ENCODE assay signal across 29 cellular contexts in genomic region chr1:95983831-95984230, GRCh38.
DNase-seq lines count a peak whose midpoint lies in the region; ATAC-seq and TF ChIP-seq lines count a peak whose summit lies in the region.
"Had no signal": no experiment of that assay in that cellular context is flagged by ENCODE, and none has a peak within 500 bp of the region (broad histone marks: within the 10 kb centered on the region; RNA-seq: fewer than 3 reads in every experiment).

No MANE protein-coding gene starts in this region.

- no peaks in the 10 kb centered on the region for H3K36me3 ChIP-seq in neural cell (ENCODE audit: insufficient read depth, low read length)
- H3K36me3 ChIP-seq: BE2C; BLaER1; BLaER1 treated with 17β-estradiol and CSF1 and Interleukin-3, amounts not matched to agents 10 nM and 100 nM had no signal

- peak; percentile 77 for TF ChIP-seq EP300 in neural cell (conservative IDR thresholded peaks at IDR 0.05; ENCODE audit: poor library complexity, severe bottlenecking)

- TF ChIP-seq CTCF in neural cell (IDR thresholded peaks at IDR 0.05; ENCODE audit: poor library complexity, severe bottlenecking), result no peak

- no peaks in the 10 kb centered on the region for H3K9me2 ChIP-seq in neural cell (ENCODE audit: insufficient read depth, low read length)

- no peak overlapping the region for H3K4me3 ChIP-seq in neural cell (ENCODE audit: low read length)
- H3K4me3 ChIP-seq: A549; BLaER1; BLaER1 treated with 17β-estradiol and CSF1 and Interleukin-3, amounts not matched to agents 10 nM and 100 nM had no signal

- DNase-seq in left kidney (ENCODE audit: low read depth, low spot score) (peak; percentile 5), iPS-NIHi7 (ENCODE audit: extremely low spot score) (no peak)
- DNase-seq: 8988T; ACHN; AML-193; BE2C; C1 segment of cervical spinal cord; Caco-2; Calu3; CD4-positive, alpha-beta memory T cell; CD4-positive, alpha-beta T cell; CD4-positive, CD25-positive, alpha-beta regulatory T cell; CD8-positive, alpha-beta memory T cell; CD8-positive, alpha-beta T cell; COR-L47; DMS 273 treated with DMSO at 0.1 percent for 48 hours; DMS153; DMS53; DMS79; DMS79 treated with DMSO at 0.1 percent for 48 hours; DND-41; EL had no signal

- H4K20me1 ChIP-seq in neural cell (ENCODE audit: insufficient read depth), result no peaks in the 10 kb centered on the region
- H4K20me1 ChIP-seq: BLaER1; BLaER1 treated with 17β-estradiol and CSF1 and Interleukin-3, amounts not matched to agents 10 nM and 100 nM had no signal

- ATAC-seq in HG03457 (IDR thresholded peaks at IDR 0.05; ENCODE audit: unreplicated experiment), result no peak
- ATAC-seq: A549; CD8-positive, alpha-beta T cell had no signal

- H3K79me2 ChIP-seq in neural cell (replicated peaks; ENCODE audit: insufficient read depth, low read length), result no peaks in the 10 kb centered on the region

- no peak overlapping the region for H2AFZ ChIP-seq in neural cell (ENCODE audit: low read depth, low read length)

- peak overlapping the region; percentile 25 for H3K4me2 ChIP-seq in neural cell (ENCODE audit: low read length)
- H3K4me2 ChIP-seq: A549; BLaER1; BLaER1 treated with 17β-estradiol and CSF1 and Interleukin-3, amounts not matched to agents 10 nM and 100 nM had no signal

- TF ChIP-seq RAD21 in neural cell (conservative IDR thresholded peaks at IDR 0.05), result no peak

- no peaks in the 10 kb centered on the region for H3K27me3 ChIP-seq in neural cell (ENCODE audit: insufficient read depth, low read depth, low read length)
- H3K27me3 ChIP-seq: BE2C; BLaER1; BLaER1 treated with 17β-estradiol and CSF1 and Interleukin-3, amounts not matched to agents 10 nM and 100 nM had no signal

- H3F3A ChIP-seq in neural cell (ENCODE audit: insufficient read depth, low read length, poor library complexity, severe bottlenecking), result no peaks in the 10 kb centered on the region

- no peaks in the 10 kb centered on the region for H3K9me3 ChIP-seq in neural cell (ENCODE audit: low read length)
- H3K9me3 ChIP-seq: A549; BE2C; BLaER1; BLaER1 treated with 17β-estradiol and CSF1 and Interleukin-3, amounts not matched to agents 10 nM and 100 nM; Caco-2 had no signal

- peak overlapping the region; percentile 56 for H3K27ac ChIP-seq in neural cell (ENCODE audit: low read length)
- H3K27ac ChIP-seq: 22Rv1; A549; BLaER1; BLaER1 treated with 17β-estradiol and CSF1 and Interleukin-3, amounts not matched to agents 10 nM and 100 nM; C4-2B had no signal

- no peak overlapping the region for H3K9ac ChIP-seq in neural cell (ENCODE audit: low read length)
- H3K9ac ChIP-seq: BLaER1; BLaER1 treated with 17β-estradiol and CSF1 and Interleukin-3, amounts not matched to agents 10 nM and 100 nM had no signal

TF ChIP-seq in neural cell, 6 proteins besides CTCF, POLR2A, EP300 and RAD21:
- TF ChIP-seq TAF1 (IDR thresholded peaks at IDR 0.05; ENCODE audit: low read depth), result no peak
- peak; percentile 55 for TF ChIP-seq POLR2AphosphoS5 (IDR thresholded peaks at IDR 0.05)
- TF ChIP-seq MXI1 (conservative IDR thresholded peaks at IDR 0.05; ENCODE audit: poor library complexity, severe bottlenecking), result no peak
